ENCODE assay signal across 8 cellular contexts in the genomic region with DNA sequence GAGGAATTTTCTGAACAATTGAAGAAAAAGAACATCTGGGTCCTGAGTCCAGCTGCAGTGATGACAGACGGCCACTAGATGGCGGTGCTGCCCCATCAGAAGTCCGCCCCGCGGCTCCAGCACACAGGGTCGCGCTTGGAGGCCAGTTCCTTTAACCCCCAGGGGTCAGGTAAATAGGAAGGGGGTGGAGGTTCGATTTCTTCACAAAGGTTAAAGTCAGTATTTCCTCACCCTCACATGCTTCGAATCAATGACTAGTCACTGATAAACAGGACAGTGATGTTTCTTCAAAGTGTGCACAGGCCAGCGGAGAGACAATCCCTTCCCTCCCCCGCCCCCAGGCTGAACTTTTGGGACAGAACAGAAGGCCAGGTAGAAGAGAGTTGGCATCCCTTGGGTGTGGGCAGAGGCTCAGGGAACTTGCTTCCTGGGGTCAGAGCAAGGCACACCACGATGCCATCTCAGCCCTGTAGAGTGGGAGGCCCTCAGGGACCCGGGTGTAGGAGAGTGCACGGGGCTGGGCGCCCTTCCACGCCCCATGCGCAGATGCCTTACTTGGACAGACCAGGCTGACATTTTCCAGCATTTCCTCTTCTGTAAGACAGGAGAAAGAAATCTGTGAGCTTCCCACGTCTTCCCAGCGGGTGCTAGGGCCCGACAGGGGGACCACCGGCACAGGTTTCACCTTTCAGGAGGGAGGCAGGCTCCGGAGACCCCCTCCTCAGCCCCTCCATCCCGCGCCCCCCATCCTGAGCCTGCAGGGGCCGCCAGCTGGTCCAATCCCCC. TPM values are rescaled to one million over a fixed set of nuclear protein-coding genes. Genes with fewer than 3 reads are reported as not detected.
A peak's percentile ranks its signal among the peaks of the same experiment; 100 is the strongest.
DNase-seq lines count a peak whose midpoint lies in the region; ATAC-seq and TF ChIP-seq lines count a peak whose summit lies in the region.

No MANE protein-coding gene starts in this region.

- H3K36me3 ChIP-seq in Peyer's patch (peaks cover 0 to 12% (median 0%) of the 10 kb centered on the region in 3 donors), transverse colon (no peaks in the 10 kb centered on the region)

- H3K27me3 ChIP-seq in Peyer's patch, result no peaks in the 10 kb centered on the region
- H3K27me3 ChIP-seq in transverse colon, result peaks cover 18% of the 10 kb centered on the region

- no peak overlapping the region for H3K4me3 Mint-ChIP-seq in osteocyte (ENCODE audit: unreplicated experiment)

- H3K4me3 ChIP-seq in Peyer's patch, result peak overlapping the region in 3 of 4 donors; percentile 32 to 73 (median 56)
- H3K4me3 ChIP-seq in transverse colon, result no peak overlapping the region

- TF ChIP-seq POLR2A in Peyer's patch (IDR thresholded peaks at IDR 0.05) (peak in 1 of 2 donors; percentile 19), transverse colon (IDR thresholded peaks at IDR 0.05) (no peak)

- no peak for TF ChIP-seq EP300 in transverse colon (IDR thresholded peaks at IDR 0.05; ENCODE audit: low read depth)

- H3K27me3 Mint-ChIP-seq in osteocyte (ENCODE audit: unreplicated experiment), result peaks cover 43% of the 10 kb centered on the region

- H3K9me3 Mint-ChIP-seq in osteocyte (ENCODE audit: unreplicated experiment), result no peaks in the 10 kb centered on the region

- H3K4me1 ChIP-seq in Peyer's patch (peaks cover 0 to 7% (median 0%) of the 10 kb centered on the region in 4 donors), transverse colon (peaks cover 0 to 15% (median 4%) of the 10 kb centered on the region in 4 donors)

- in situ Hi-C loops in transverse colon (cut with MboI; ENCODE audit: low pct_ligation_motif_present in 1 of 4, low pct_unique_long_range_greater_than_20kb in 1 of 4, low sequenced_read_pairs in 3 of 4), result loop anchor here in 3 of 4 donors (10.0 to 25.0 kb wide), 3 partner anchors 72 to 272 kb away; no protein-coding TSS in a partner anchor

- no peaks in the 10 kb centered on the region for H3K9me3 ChIP-seq in Peyer's patch
- H3K9me3 ChIP-seq in transverse colon, result no peaks in the 10 kb centered on the region

- H3K27ac Mint-ChIP-seq in osteocyte (ENCODE audit: unreplicated experiment), result no peak overlapping the region

- H3K4me1 Mint-ChIP-seq in osteocyte (ENCODE audit: unreplicated experiment), result peaks cover 29% of the 10 kb centered on the region

- 0 to 20% methylated on average over 7 to 24 of the region's 25 CpGs for WGBS in transverse colon (ENCODE audit: low coverage in 1 of 2), 2 donors

- H3K27ac ChIP-seq in Peyer's patch, result peak overlapping the region in 3 of 4 donors; percentile 53 to 83 (median 58)
- H3K27ac ChIP-seq in transverse colon, result no peak overlapping the region

- H3K36me3 Mint-ChIP-seq in osteocyte (ENCODE audit: unreplicated experiment), result no peaks in the 10 kb centered on the region

- peak; percentile 51 for DNase-seq in CD1c-positive myeloid dendritic cell (ENCODE audit: extremely low spot score)
- peak; percentile 48 to 80 (median 80) for DNase-seq in Peyer's patch
- DNase-seq in activated naive CD4-positive, alpha-beta T cell treated with Interleukin-2 at 50 U/mL for 16 hours, result peak; percentile 59
- peak; percentile 39 for DNase-seq in glomerular visceral epithelial cell (ENCODE audit: extremely low spot score)
- no peak for DNase-seq in osteocyte (ENCODE audit: extremely low spot score, unreplicated experiment)
- peak; percentile 62 for DNase-seq in transverse colon

- intact Hi-C loops in transverse colon (cut with DNase I; ENCODE audit: low total_unique reads), result loop anchor here (5.0 kb wide), 1 partner anchor 74 kb away; no protein-coding TSS in a partner anchor

- TF ChIP-seq CTCF in Peyer's patch (IDR thresholded peaks at IDR 0.05) (peak; percentile 79 to 99 (median 96)), osteocyte (IDR thresholded peaks at IDR 0.05) (peak; percentile 99), transverse colon (IDR thresholded peaks at IDR 0.05) (peak; percentile 92 to 99 (median 98))

- ATAC-seq in GM19035 (IDR thresholded peaks at IDR 0.05; ENCODE audit: unreplicated experiment), result peak; percentile 79
- peak; percentile 79 for ATAC-seq in HG03432 (IDR thresholded peaks at IDR 0.05; ENCODE audit: unreplicated experiment)

RNA-seq across cellular contexts. Expression of gene APOB, which starts 0.7 kb away (rescaled TPM):
- total RNA-seq in Peyer's patch, result 1,000 to 10,000 TPM in 3 of 4 donors, 10 to 100 TPM in 1; 14.0 to 2,659 (median 1,284) TPM
- total RNA-seq in osteocyte, result 0.21 and 0.24 TPM in 2 replicates
- total RNA-seq in transverse colon, result under 1 TPM; 0.55 to 0.95 (median 0.67) TPM

Comparison
In these comparisons a context has a peak if more than half of its experiments do, and no peak if none do; other contexts are left out.
1. H3K27ac ChIP-seq: peak in Peyer's patch (3 of 4); none in transverse colon (0 of 4).
2. H3K4me3 ChIP-seq: peak in Peyer's patch (3 of 4); none in transverse colon (0 of 4).
3. RNA of gene APOB, which starts 0.7 kb away (total RNA-seq): 14.0 to 2,659 TPM in Peyer's patch; 0.55 to 0.95 TPM in transverse colon and 0.21 to 0.24 TPM in osteocyte; every median in the first group is over 4 times any median in the second.
4. Peak in every context shown above with its lines, with median percentiles within 50 percentile points of each other: CTCF ChIP-seq.